Comparison of ENCODE assay signal across 37 cellular contexts in genomic region chr19:50861496-50862286, GRCh38. TPM values are rescaled to one million over a fixed set of nuclear protein-coding genes. Genes with fewer than 3 reads are reported as not detected.
"Had no signal": no experiment of that assay in that cellular context is flagged by ENCODE, and none has a peak within 500 bp of the region (broad histone marks: within the 10 kb centered on the region; RNA-seq: fewer than 3 reads in every experiment).

No MANE protein-coding gene starts in this region.

- H3K4me1 ChIP-seq: left ventricle myocardium inferior, neural progenitor cell, pancreas, right atrium auricular region, right lobe of liver, tibial nerve, upper lobe of left lung, vagina had no signal

- ATAC-seq: left colon; natural killer cell; pancreas; right lobe of liver; stimulated activated memory B cell treated with anti-CD40 and anti-IgM and Interleukin-4, amounts not matched to agents 10 μg/mL and 1 μg/mL and 100 μg/mL, for 72 hours; stimulated activated naive CD8-positive, alpha-beta T cell treated with anti-CD3 and anti-CD28 coated beads, Interleukin-15, amount 100 ng/mL, for 72 hours had no signal

- H3K4me3 ChIP-seq: left ventricle myocardium inferior, lung, neural progenitor cell, pancreas, right atrium auricular region, right lobe of liver, smooth muscle cell, tibial nerve, upper lobe of left lung, vagina had no signal

- H3K27ac ChIP-seq: left ventricle myocardium inferior, neural progenitor cell, neutrophil, pancreas, right atrium auricular region, right lobe of liver, tibial nerve, upper lobe of left lung, vagina had no signal

- H3K4me2 ChIP-seq: neural progenitor cell, smooth muscle cell had no signal

- H3K27me3 ChIP-seq: right atrium auricular region, right lobe of liver, upper lobe of left lung, vagina had no signal

- H3K9me3 ChIP-seq: left ventricle myocardium inferior, neutrophil, pancreas, right atrium auricular region, right lobe of liver, tibial nerve, upper lobe of left lung, vagina had no signal

- DNase-seq: hypothalamus; immature natural killer cell; kidney; left colon; left ventricle myocardium inferior; mesendoderm; naive B cell; natural killer cell; nephron progenitor cell; pancreas; right lobe of liver; stimulated activated CD4-positive, alpha-beta T cell treated with anti-CD3 and anti-CD28 coated beads, Interleukin-1b, Interleukin-23, amount 100 ng/mL, for 48 hours; stimulated activated CD4-positive, alpha-beta T cell treated with anti-CD3 and anti-CD28 coated beads, Interleukin-2, amount 100 ng/mL, for 48 hours; stimulated activated CD4-positive, alpha-beta T cell treated with anti-CD3 and anti-CD28 coated beads, Interleukin-4, amount 100 ng/mL, for 4 hours; stimulated activated CD8-positive, alpha-beta memory T cell treated with anti-CD3 and anti-CD28 coated beads, Interleukin-4, amount 100 ng/mL, for 48 hours; stimulated activated naive CD4-positive, alpha-beta T cell treated with Interleukin-2 at 50 U/mL for 16 hours; stimulated activated naive CD8-positive, alpha-beta T cell treated with anti-CD3 and anti-CD28 coated beads, Interleukin-15, amount 100 ng/mL, for 72 hours; substantia nigra; upper lobe of left lung had no signal

- H2AFZ ChIP-seq: neural progenitor cell had no signal

- H3K9ac ChIP-seq: neural progenitor cell had no signal

- H3K36me3 ChIP-seq: left ventricle myocardium inferior, neural progenitor cell, neutrophil, pancreas, right atrium auricular region, right lobe of liver, tibial nerve, upper lobe of left lung, vagina had no signal

RNA-seq across cellular contexts. Expression of gene KLK3, which starts 7.0 kb away (rescaled TPM):
- total RNA-seq: kidney, left ventricle myocardium inferior, lung, mesothelial cell of epicardium, natural killer cell, omental fat pad, pancreas, posterior vena cava, pulmonary artery endothelial cell, renal cortical epithelial cell, right atrium auricular region, right lobe of liver, skeletal muscle tissue, smooth muscle cell, temporal lobe, tibial nerve, urinary bladder, vagina had no signal
- polyA plus RNA-seq: immature natural killer cell, lung, smooth muscle cell, urinary bladder had no signal

RNA-seq across cellular contexts. Expression of gene KLK2, which starts 11.5 kb away (rescaled TPM):
- total RNA-seq: kidney, left ventricle myocardium inferior, lung, mesothelial cell of epicardium, natural killer cell, omental fat pad, pancreas, posterior vena cava, pulmonary artery endothelial cell, renal cortical epithelial cell, right atrium auricular region, right lobe of liver, skeletal muscle tissue, smooth muscle cell, temporal lobe, tibial nerve, upper lobe of left lung, urinary bladder, vagina had no signal
- polyA plus RNA-seq: immature natural killer cell, lung, smooth muscle cell, urinary bladder had no signal

RNA-seq across cellular contexts. Expression of gene KLK15, which starts 28.3 kb away (rescaled TPM):
- total RNA-seq: kidney, left ventricle myocardium inferior, lower leg skin, lung, mesothelial cell of epicardium, mononuclear cell, natural killer cell, omental fat pad, pancreas, posterior vena cava, pulmonary artery endothelial cell, renal cortical epithelial cell, right atrium auricular region, right lobe of liver, skeletal muscle tissue, smooth muscle cell, temporal lobe, tibial nerve, upper lobe of left lung, urinary bladder, vagina had no signal
- polyA plus RNA-seq: immature natural killer cell, lung, smooth muscle cell, urinary bladder had no signal

RNA-seq across cellular contexts. Expression of gene KLK1, which starts 38.1 kb away (rescaled TPM):
- total RNA-seq: mononuclear cell, natural killer cell, pulmonary artery endothelial cell, renal cortical epithelial cell, right lobe of liver, skeletal muscle tissue, urinary bladder, vagina had no signal
- polyA plus RNA-seq: immature natural killer cell, smooth muscle cell had no signal

RNA-seq across cellular contexts. Expression of gene KLK4, which starts 49.5 kb away (rescaled TPM):
- total RNA-seq: kidney, left ventricle myocardium inferior, lung, mesothelial cell of epicardium, natural killer cell, omental fat pad, posterior vena cava, pulmonary artery endothelial cell, renal cortical epithelial cell, right atrium auricular region, right lobe of liver, skeletal muscle tissue, smooth muscle cell, temporal lobe, upper lobe of left lung, urinary bladder, vagina had no signal
- polyA plus RNA-seq: immature natural killer cell, pancreas, urinary bladder had no signal
